ENCODE assay signal across 8 cellular contexts in genomic region chr10:35336921-35337741, GRCh38. TPM values are rescaled to one million over a fixed set of nuclear protein-coding genes. Genes with fewer than 3 reads are reported as not detected.
DNase-seq lines count a peak whose midpoint lies in the region; ATAC-seq and TF ChIP-seq lines count a peak whose summit lies in the region.

No MANE protein-coding gene starts in this region.

- no peaks in the 10 kb centered on the region for H3K27me3 ChIP-seq in sigmoid colon

- TF ChIP-seq CTCF in GM13977 (IDR thresholded peaks at IDR 0.05; ENCODE audit: extremely low read depth, insufficient read depth, missing control alignments) (no peak), sigmoid colon (IDR thresholded peaks at IDR 0.05) (no peak)

- no peaks in the 10 kb centered on the region for H3K9me3 ChIP-seq in sigmoid colon

- WGBS in sigmoid colon, 2 donors: 1% methylated on average over 86 of the region's 86 CpGs

- no peak for TF ChIP-seq POLR2A in sigmoid colon (IDR thresholded peaks at IDR 0.05)

- peak; percentile 3 for ATAC-seq in HG02798 (IDR thresholded peaks at IDR 0.05; ENCODE audit: poor library complexity, unreplicated experiment)

- H3K27ac ChIP-seq in angular gyrus (ENCODE audit: low read depth, low read length) (peak overlapping the region; percentile 64), sigmoid colon (peak overlapping the region; percentile 69 to 96 (median 94))

- H3K4me1 ChIP-seq in sigmoid colon: peaks cover 0 to 78% (median 67%) of the 10 kb centered on the region in 4 donors

- in situ Hi-C loops in GM13977 (cut with MboI; ENCODE audit: low pct_unique_long_range_greater_than_20kb, low sequenced_read_pairs, unreplicated experiment): no loop called here

- TF ChIP-seq EP300 in sigmoid colon (IDR thresholded peaks at IDR 0.05): no peak

- DNase-seq in GM13977 (ENCODE audit: low spot score) (peak; percentile 61), RPMI8226 (peak; percentile 19), hypothalamus (lab: John Stamatoyannopoulos, UW) (peak in 27 of 51 donors; percentile 10 to 53 (median 34)), sigmoid colon (peak; percentile 80), AML-193 (lab: John Stamatoyannopoulos, UW) (no peak), H4 (ENCODE audit: low spot score) (no peak)

- H3K36me3 ChIP-seq in sigmoid colon: no peaks in the 10 kb centered on the region

- H3K4me3 ChIP-seq in sigmoid colon: peak overlapping the region; percentile 68 to 98 (median 94)

- intact Hi-C loops in sigmoid colon (cut with DNase I): loop anchor here (5.0 to 10.0 kb wide), 3 partner anchors 85 to 210 kb away; partner anchors contain the start of gene CREM

RNA-seq across cellular contexts. Expression of gene CCNY, which starts 0.8 kb away (rescaled TPM):
- total RNA-seq in sigmoid colon: 10 to 100 TPM; 35.7 to 45.7 (median 40.7) TPM
- polyA plus RNA-seq in sigmoid colon: 10 to 100 TPM; 24.0 to 27.7 (median 25.2) TPM
- 25.1 and 37.6 TPM in 2 replicates for total RNA-seq in H4 (2014; rRNA removed; shearing (Covaris generic))

Comparison
In these comparisons a context has a peak if more than half of its experiments do, and no peak if none do; other contexts are left out.
1. DNase-seq: peak in GM13977 (single experiment), RPMI8226 (single experiment), hypothalamus (27 of 51) and sigmoid colon (single experiment); none in AML-193 (0 of 2) and H4 (single experiment).